Comparison of ENCODE assay signal across 31 cellular contexts in the genomic region with DNA sequence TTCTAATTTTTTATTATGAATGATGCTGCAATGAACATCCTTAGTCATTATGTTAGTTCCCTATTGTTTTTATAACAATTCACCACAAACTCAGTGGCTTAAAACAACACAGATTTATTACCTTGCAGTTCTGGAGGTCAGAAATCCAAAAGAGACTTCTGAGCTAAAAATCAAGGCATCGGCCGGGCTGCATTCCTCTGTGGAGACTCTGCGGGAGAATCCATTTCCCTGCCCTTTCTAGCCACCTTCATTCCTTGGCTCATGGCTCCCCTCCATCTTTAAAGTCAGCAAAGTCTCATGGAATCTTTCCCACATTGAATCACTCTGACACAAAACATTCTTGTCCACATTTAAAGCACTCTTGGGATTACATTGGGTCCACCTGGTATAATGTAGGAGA.
"Had no signal": no experiment of that assay in that cellular context is flagged by ENCODE, and none has a peak within 500 bp of the region (broad histone marks: within the 10 kb centered on the region; RNA-seq: fewer than 3 reads in every experiment).

No MANE protein-coding gene starts in this region.

- H3K27ac ChIP-seq: body of pancreas, colonic mucosa, dorsolateral prefrontal cortex, pancreas, psoas muscle, right atrium auricular region, spleen, transverse colon had no signal

- FAIRE-seq: kidney, pancreas had no signal

- H3K9me3 Mint-ChIP-seq: activated naive CD8-positive, alpha-beta T cell treated with anti-CD3 and anti-CD28 coated beads, Interleukin-2, amount 50 U/mL, for 24 hours; immature natural killer cell had no signal

- ATAC-seq: activated CD4-positive, CD25-positive, alpha-beta regulatory T cell treated with anti-CD3 and anti-CD28 coated beads, Interleukin-2, amount 50 U/mL, for 24 hours; activated naive CD8-positive, alpha-beta T cell treated with anti-CD3 and anti-CD28 coated beads, Interleukin-2, amount 50 U/mL, for 24 hours; body of pancreas; left colon; naive thymus-derived CD4-positive, alpha-beta T cell; pancreas; psoas muscle had no signal

- H3K36me3 ChIP-seq: colonic mucosa, pancreas, right atrium auricular region, transverse colon had no signal

- H3K9me3 ChIP-seq: body of pancreas, colonic mucosa, pancreas, psoas muscle, right atrium auricular region, transverse colon had no signal

- H3K4me1 ChIP-seq: body of pancreas, colonic mucosa, pancreas, psoas muscle, right atrium auricular region, transverse colon had no signal

- H3K27me3 ChIP-seq: body of pancreas, colonic mucosa, dorsolateral prefrontal cortex, pancreas, right atrium auricular region, spleen, transverse colon had no signal

- H3K4me1 Mint-ChIP-seq: activated CD4-positive, alpha-beta memory T cell treated with anti-CD3 and anti-CD28 coated beads, Interleukin-2, amount 10 ng/mL, durations not matched to agents 7 days and 5 days; activated CD4-positive, alpha-beta T cell treated with anti-CD3 and anti-CD28 coated beads, Interleukin-2, amount 10 ng/mL, durations not matched to agents 24 days and 14 days; activated naive CD4-positive, alpha-beta T cell treated with anti-CD3 and anti-CD28 coated beads, Interleukin-2, amount 10 ng/mL, durations not matched to agents 7 days and 5 days; activated naive CD8-positive, alpha-beta T cell treated with anti-CD3 and anti-CD28 coated beads, Interleukin-2, amount 50 U/mL, for 24 hours; naive thymus-derived CD4-positive, alpha-beta T cell had no signal

- H3K4me3 ChIP-seq: body of pancreas, colonic mucosa, dorsolateral prefrontal cortex, pancreas, psoas muscle, right atrium auricular region, spleen, transverse colon had no signal

- DNase-seq: activated CD4-positive, alpha-beta memory T cell treated with anti-CD3 and anti-CD28 coated beads, Interleukin-2, amount 10 ng/mL, durations not matched to agents 7 days and 5 days; activated CD4-positive, alpha-beta T cell treated with anti-CD3 and anti-CD28 coated beads, Interleukin-2, amount 10 ng/mL, durations not matched to agents 24 days and 14 days; activated CD8-positive, alpha-beta memory T cell treated with anti-CD3 and anti-CD28 coated beads, Interleukin-2, amount 50 U/mL, for 48 hours; activated gamma-delta T cell; activated naive CD4-positive, alpha-beta T cell treated with anti-CD3 and anti-CD28 coated beads, Interleukin-2, amount 10 ng/mL, durations not matched to agents 7 days and 5 days; activated naive CD8-positive, alpha-beta T cell treated with anti-CD3 and anti-CD28 coated beads, Interleukin-2, amount 50 U/mL, for 24 hours; activated T-cell treated with anti-CD3 and anti-CD28 coated beads, Interleukin-2, amount 50 U/mL, for 24 hours; amygdala; body of pancreas; colonic mucosa; dorsolateral prefrontal cortex; effector memory CD4-positive, alpha-beta T cell; erythroblast; head of caudate nucleus; hippocampal formation; immature natural killer cell; kidney; left colon; midbrain; naive thymus-derived CD4-positive, alpha-beta T cell; nucleus accumbens; pancreas; psoas muscle; spleen; stimulated activated naive CD4-positive, alpha-beta T cell treated with Interleukin-2 at 50 U/mL for 16 hours; T-helper 1 cell; transverse colon had no signal

- H3K4me3 Mint-ChIP-seq: activated CD4-positive, alpha-beta memory T cell treated with anti-CD3 and anti-CD28 coated beads, Interleukin-2, amount 10 ng/mL, durations not matched to agents 7 days and 5 days; activated CD4-positive, alpha-beta T cell treated with anti-CD3 and anti-CD28 coated beads, Interleukin-2, amount 10 ng/mL, durations not matched to agents 24 days and 14 days; activated naive CD4-positive, alpha-beta T cell treated with anti-CD3 and anti-CD28 coated beads, Interleukin-2, amount 10 ng/mL, durations not matched to agents 7 days and 5 days; activated naive CD8-positive, alpha-beta T cell treated with anti-CD3 and anti-CD28 coated beads, Interleukin-2, amount 50 U/mL, for 24 hours; activated T-cell treated with anti-CD3 and anti-CD28 coated beads, Interleukin-2, amount 50 U/mL, for 24 hours; immature natural killer cell; naive thymus-derived CD4-positive, alpha-beta T cell; neural crest cell; T-helper 2 cell treated with Interferon-gamma antibody and Interleukin-4, amounts not matched to agents 5 μg/mL and 100 μg/mL, for 36 hours had no signal

- H3K27me3 Mint-ChIP-seq: activated CD4-positive, alpha-beta memory T cell treated with anti-CD3 and anti-CD28 coated beads, Interleukin-2, amount 10 ng/mL, durations not matched to agents 7 days and 5 days; activated CD4-positive, alpha-beta T cell treated with anti-CD3 and anti-CD28 coated beads, Interleukin-2, amount 10 ng/mL, durations not matched to agents 24 days and 14 days; activated naive CD4-positive, alpha-beta T cell treated with anti-CD3 and anti-CD28 coated beads, Interleukin-2, amount 10 ng/mL, durations not matched to agents 7 days and 5 days; activated naive CD8-positive, alpha-beta T cell treated with anti-CD3 and anti-CD28 coated beads, Interleukin-2, amount 50 U/mL, for 24 hours; activated T-cell treated with anti-CD3 and anti-CD28 coated beads, Interleukin-2, amount 50 U/mL, for 24 hours; naive thymus-derived CD4-positive, alpha-beta T cell had no signal

- H3K27ac Mint-ChIP-seq: activated CD4-positive, alpha-beta memory T cell treated with anti-CD3 and anti-CD28 coated beads, Interleukin-2, amount 10 ng/mL, durations not matched to agents 7 days and 5 days; activated CD4-positive, alpha-beta T cell treated with anti-CD3 and anti-CD28 coated beads, Interleukin-2, amount 10 ng/mL, durations not matched to agents 24 days and 14 days; activated naive CD4-positive, alpha-beta T cell treated with anti-CD3 and anti-CD28 coated beads, Interleukin-2, amount 10 ng/mL, durations not matched to agents 7 days and 5 days; activated naive CD8-positive, alpha-beta T cell treated with anti-CD3 and anti-CD28 coated beads, Interleukin-2, amount 50 U/mL, for 24 hours; activated T-cell treated with anti-CD3 and anti-CD28 coated beads, Interleukin-2, amount 50 U/mL, for 24 hours; immature natural killer cell; naive thymus-derived CD4-positive, alpha-beta T cell; T-helper 2 cell treated with Interferon-gamma antibody and Interleukin-4, amounts not matched to agents 5 μg/mL and 100 μg/mL, for 36 hours had no signal
